ENCODE assay signal across 16 cellular contexts in genomic region chr2:46460241-46460921, GRCh38. TPM values are rescaled to one million over a fixed set of nuclear protein-coding genes. Genes with fewer than 3 reads are reported as not detected.
DNase-seq lines count a peak whose midpoint lies in the region; ATAC-seq and TF ChIP-seq lines count a peak whose summit lies in the region.
"Had no signal": no experiment of that assay in that cellular context is flagged by ENCODE, and none has a peak within 500 bp of the region (broad histone marks: within the 10 kb centered on the region; RNA-seq: fewer than 3 reads in every experiment).

No MANE protein-coding gene starts in this region.

- H3K27me3 ChIP-seq in breast epithelium (no peaks in the 10 kb centered on the region), heart right ventricle (no peaks in the 10 kb centered on the region), vagina (no peaks in the 10 kb centered on the region)

- H3K9me3 Mint-ChIP-seq in MCF 10A (ENCODE audit: unreplicated experiment), result no peaks in the 10 kb centered on the region

- POLR2A ChIA-PET in MCF 10A (lab: Yijun Ruan, JAX), result interaction anchor here (0.7 to 1.4 kb wide), 6 partner anchors 51 to 514 kb away, joined by 3 to 6 read pairs (median 4); partner anchors contain the start of gene EPAS1

- CTCF ChIA-PET in MCF 10A (lab: Yijun Ruan, JAX), result interaction anchor here (0.5 to 3.5 kb wide), 25 partner anchors 9 to 818 kb away, joined by 3 to 21 read pairs (median 5); partner anchors contain the start of gene EPAS1

- H3K4me1 ChIP-seq in breast epithelium (peaks cover 6 to 15% of the 10 kb centered on the region in 2 donors), heart right ventricle (peaks cover 11 to 48% (median 32%) of the 10 kb centered on the region in 9 donors), vagina (peaks cover 9% of the 10 kb centered on the region)

- BruUV-seq in MCF 10A (replicated peaks; lab: Mats Ljungman, UMichigan), result no TSS peak

- peak in 1 of 2 donors; percentile 51 for DNase-seq in breast epithelium (ENCODE audit: low spot score in 2 of 2)
- no peak for DNase-seq in MCF 10A (ENCODE audit: unreplicated experiment)
- peak; percentile 69 to 76 for DNase-seq in heart right ventricle
- peak in 55 of 56 donors; percentile 22 to 94 (median 80) for DNase-seq in nucleus accumbens (lab: John Stamatoyannopoulos, UW)
- DNase-seq in vagina (ENCODE audit: extremely low spot score in 2 of 2), result no peak
- no peak for DNase-seq in OCI-M1 (lab: John Stamatoyannopoulos, UW)
- DNase-seq in NCI-H2171 treated with DMSO at 0.1 percent for 48 hours (lab: John Stamatoyannopoulos, UW), result no peak
- DNase-seq: activated T-cell treated with anti-CD3 and anti-CD28 coated beads, Interleukin-2, amount 50 U/mL, for 1 hour; DND-41; NCI-H345; WERI-Rb-1 had no signal

- ATAC-seq in heart right ventricle (peak; percentile 39 to 71 (median 56)), HG02870 (IDR thresholded peaks at IDR 0.05; ENCODE audit: unreplicated experiment) (no peak)
- ATAC-seq: esophagus mucosa had no signal

- H3K27me3 Mint-ChIP-seq in MCF 10A (ENCODE audit: insufficient read depth, unreplicated experiment), result no peaks in the 10 kb centered on the region

- H3K4me3 ChIP-seq in breast epithelium, result no peak overlapping the region
- H3K4me3 ChIP-seq in heart right ventricle, result no peak overlapping the region
- no peak overlapping the region for H3K4me3 ChIP-seq in vagina

- H3K27ac Mint-ChIP-seq in MCF 10A (ENCODE audit: low read depth, unreplicated experiment), result no peak overlapping the region

- TF ChIP-seq POLR2A in breast epithelium (IDR thresholded peaks at IDR 0.05) (no peak), vagina (IDR thresholded peaks at IDR 0.05) (no peak)

- intact Hi-C loops in breast epithelium (cut with DNase I; ENCODE audit: low total_unique reads), result no loop called here
- intact Hi-C loops in MCF 10A (cut with micrococcal nuclease), result no loop called here
- intact Hi-C loops in heart right ventricle (cut with DNase I), result loop anchor here in 4 of 10 donors (2.0 kb wide), 3 partner anchors 398 to 468 kb away; no protein-coding TSS in a partner anchor
- intact Hi-C loops in vagina (cut with DNase I), result no loop called here

- H3K4me3 Mint-ChIP-seq in MCF 10A (ENCODE audit: unreplicated experiment), result no peak overlapping the region

- H3K36me3 ChIP-seq in breast epithelium (no peaks in the 10 kb centered on the region), heart right ventricle (no peaks in the 10 kb centered on the region), vagina (no peaks in the 10 kb centered on the region)
- H3K36me3 ChIP-seq: WERI-Rb-1 had no signal

- TF ChIP-seq CTCF in breast epithelium (IDR thresholded peaks at IDR 0.05), result no peak
- no peak for TF ChIP-seq CTCF in MCF 10A (IDR thresholded peaks at IDR 0.05; ENCODE audit: unreplicated experiment)
- TF ChIP-seq CTCF in heart right ventricle (IDR thresholded peaks at IDR 0.05), result no peak
- TF ChIP-seq CTCF in vagina (IDR thresholded peaks at IDR 0.05), result no peak

- no peaks in the 10 kb centered on the region for H3K9me3 ChIP-seq in breast epithelium
- no peaks in the 10 kb centered on the region for H3K9me3 ChIP-seq in heart right ventricle
- no peaks in the 10 kb centered on the region for H3K9me3 ChIP-seq in vagina

- peaks cover 6% of the 10 kb centered on the region for H3K4me1 Mint-ChIP-seq in MCF 10A (ENCODE audit: insufficient read depth, unreplicated experiment)

- H3K36me3 Mint-ChIP-seq in MCF 10A (ENCODE audit: insufficient read depth, unreplicated experiment), result no peaks in the 10 kb centered on the region

- 34 to 36% methylated on average over 16 of the region's 16 CpGs for WGBS in heart right ventricle, 2 donors

- H3K27ac ChIP-seq in breast epithelium (peak overlapping the region; percentile 39 to 65), heart right ventricle (peak overlapping the region in 9 of 10 donors; percentile 34 to 79 (median 66)), vagina (peak overlapping the region; percentile 13)
- H3K27ac ChIP-seq: WERI-Rb-1 had no signal

RNA-seq across cellular contexts. Expression of gene TMEM247, which starts 19.0 kb away (rescaled TPM):
- total RNA-seq in breast epithelium (not detected), MCF 10A (2022) (not detected in 2 replicates), heart right ventricle (not detected), vagina (not detected)
- not detected for polyA plus RNA-seq in heart right ventricle
- total RNA-seq: esophagus mucosa, kidney epithelial cell, pulmonary artery endothelial cell, subcutaneous adipose tissue had no signal

Comparison
In these comparisons a context has a peak if more than half of its experiments do, and no peak if none do; other contexts are left out.
1. DNase-seq: peak in heart right ventricle (2 of 2) and nucleus accumbens (55 of 56); none in MCF 10A (single experiment), vagina (0 of 2), OCI-M1 (single experiment) and NCI-H2171 treated with DMSO at 0.1 percent for 48 hours (single experiment).
2. H3K27ac ChIP-seq: peak in every context shown above with its lines; median percentile 66 in heart right ventricle; 52 in breast epithelium; 13 in vagina.